ENCODE assay signal across 15 cellular contexts in genomic region chr6:127971386-127971785, GRCh38.
DNase-seq lines count a peak whose midpoint lies in the region; ATAC-seq and TF ChIP-seq lines count a peak whose summit lies in the region.
"Had no signal": no experiment of that assay in that cellular context is flagged by ENCODE, and none has a peak within 500 bp of the region (broad histone marks: within the 10 kb centered on the region; RNA-seq: fewer than 3 reads in every experiment).

No MANE protein-coding gene starts in this region.

- peak overlapping the region; percentile 65 for H3K4me3 Mint-ChIP-seq in Calu3 (ENCODE audit: low read depth, unreplicated experiment)
- peak overlapping the region; percentile 73 for H3K4me3 Mint-ChIP-seq in activated CD4-positive, alpha-beta memory T cell treated with anti-CD3 and anti-CD28 coated beads for 36 hours
- H3K4me3 Mint-ChIP-seq: activated B cell treated with CpG ODN at 0.5 μM for 24 hours had no signal

- WGBS in heart right ventricle, 2 donors, result 94 to 96% methylated on average over 2 of the region's 2 CpGs

- H3K27me3 Mint-ChIP-seq in Calu3 (ENCODE audit: unreplicated experiment), result no peaks in the 10 kb centered on the region
- no peaks in the 10 kb centered on the region for H3K27me3 Mint-ChIP-seq in activated CD4-positive, alpha-beta memory T cell treated with anti-CD3 and anti-CD28 coated beads for 36 hours
- H3K27me3 Mint-ChIP-seq: activated B cell treated with CpG ODN at 0.5 μM for 24 hours had no signal

- peak overlapping the region; percentile 80 for H3K27ac ChIP-seq in epithelial cell of prostate
- H3K27ac ChIP-seq in heart right ventricle, result peak overlapping the region in 1 of 10 donors; percentile 56
- H3K27ac ChIP-seq: esophagus muscularis mucosa had no signal

- H3K4me3 ChIP-seq in heart right ventricle, result peak overlapping the region in 1 of 10 donors; percentile 3
- H3K4me3 ChIP-seq: esophagus muscularis mucosa, transverse colon had no signal

- DNase-seq in Calu3, result no peak
- DNase-seq in activated CD4-positive, alpha-beta memory T cell treated with anti-CD3 and anti-CD28 coated beads for 36 hours, result no peak
- no peak for DNase-seq in epithelial cell of prostate (ENCODE audit: low read depth, low spot score)
- DNase-seq in medulla oblongata (ENCODE audit: extremely low spot score), result no peak
- DNase-seq in NCI-H1048 (lab: John Stamatoyannopoulos, UW), result no peak
- DNase-seq in heart right ventricle, result no peak
- DNase-seq: activated B cell treated with CpG ODN at 0.5 μM for 24 hours, C1 segment of cervical spinal cord, midbrain, NCI-H2081 treated with DMSO at 0.1 percent for 48 hours, NCI-H748 treated with DMSO at 0.1 percent for 48 hours, transverse colon had no signal

- peaks cover 25% of the 10 kb centered on the region for H3K36me3 Mint-ChIP-seq in Calu3 (ENCODE audit: insufficient read depth, unreplicated experiment)
- H3K36me3 Mint-ChIP-seq in activated CD4-positive, alpha-beta memory T cell treated with anti-CD3 and anti-CD28 coated beads for 36 hours, result peaks cover 3% of the 10 kb centered on the region

- no peaks in the 10 kb centered on the region for H3K9me3 ChIP-seq in heart right ventricle
- H3K9me3 ChIP-seq: esophagus muscularis mucosa, transverse colon had no signal

- H3K27me3 ChIP-seq in heart right ventricle, result no peaks in the 10 kb centered on the region
- H3K27me3 ChIP-seq: esophagus muscularis mucosa, transverse colon had no signal

- peaks cover 0 to 94% (median 23%) of the 10 kb centered on the region in 9 donors for H3K36me3 ChIP-seq in heart right ventricle

- BruUV-seq in Calu3 (replicated peaks; lab: Mats Ljungman, UMichigan), result no TSS peak

- ATAC-seq in HG02885 (IDR thresholded peaks at IDR 0.05; ENCODE audit: poor library complexity, unreplicated experiment) (peak; percentile 5), GM21529 (IDR thresholded peaks at IDR 0.05; ENCODE audit: unreplicated experiment) (no peak), heart right ventricle (no peak)

- no peaks in the 10 kb centered on the region for H3K4me1 ChIP-seq in heart right ventricle
- H3K4me1 ChIP-seq: esophagus muscularis mucosa, transverse colon had no signal

- TF ChIP-seq CTCF in Calu3 (IDR thresholded peaks at IDR 0.05; ENCODE audit: unreplicated experiment), result no peak
- TF ChIP-seq CTCF in heart right ventricle (IDR thresholded peaks at IDR 0.05), result no peak

- H3K9me3 Mint-ChIP-seq in Calu3 (ENCODE audit: low read depth, unreplicated experiment), result no peaks in the 10 kb centered on the region
- H3K9me3 Mint-ChIP-seq in activated CD4-positive, alpha-beta memory T cell treated with anti-CD3 and anti-CD28 coated beads for 36 hours, result no peaks in the 10 kb centered on the region

- H3K27ac Mint-ChIP-seq in Calu3 (ENCODE audit: unreplicated experiment), result peak overlapping the region; percentile 94
- peak overlapping the region; percentile 88 for H3K27ac Mint-ChIP-seq in activated CD4-positive, alpha-beta memory T cell treated with anti-CD3 and anti-CD28 coated beads for 36 hours
- H3K27ac Mint-ChIP-seq: activated B cell treated with CpG ODN at 0.5 μM for 24 hours had no signal

- H3K4me1 Mint-ChIP-seq in Calu3 (ENCODE audit: low read depth, unreplicated experiment), result peaks cover 33% of the 10 kb centered on the region
- peaks cover 47% of the 10 kb centered on the region for H3K4me1 Mint-ChIP-seq in activated CD4-positive, alpha-beta memory T cell treated with anti-CD3 and anti-CD28 coated beads for 36 hours (ENCODE audit: low read depth)
- H3K4me1 Mint-ChIP-seq: activated B cell treated with CpG ODN at 0.5 μM for 24 hours had no signal

- intact Hi-C loops in Calu3 (cut with micrococcal nuclease; ENCODE audit: unreplicated experiment) (loop anchor here (5.0 kb wide), 1 partner anchor 234 kb away; no protein-coding TSS in a partner anchor), heart right ventricle (cut with DNase I) (no loop called here)
- intact Hi-C loops in activated CD4-positive, alpha-beta memory T cell treated with anti-CD3 and anti-CD28 coated beads for 36 hours (cut with micrococcal nuclease), result loop anchor here (5.0 to 10.0 kb wide), 3 partner anchors 286 to 686 kb away; no protein-coding TSS in a partner anchor

- CTCF ChIA-PET in Calu3 (lab: Charles Lee), result interaction anchor here (1.5 kb wide), 1 partner anchor 116 kb away, joined by 11 read pairs; no protein-coding TSS in a partner anchor
- CTCF ChIA-PET in activated CD4-positive, alpha-beta memory T cell treated with anti-CD3 and anti-CD28 coated beads for 36 hours (lab: Charles Lee), result interaction anchor here (3.3 kb wide), 1 partner anchor 116 kb away, joined by 22 read pairs; no protein-coding TSS in a partner anchor

- POLR2A ChIA-PET in activated CD4-positive, alpha-beta memory T cell treated with anti-CD3 and anti-CD28 coated beads for 36 hours (lab: Charles Lee), result interaction anchor here (0.6 to 1.0 kb wide), 2 partner anchors 21 to 37 kb away, joined by 3 read pairs; no protein-coding TSS in a partner anchor

Comparison
In these comparisons a context has a peak if more than half of its experiments do, and no peak if none do; other contexts are left out.
1. intact Hi-C loops: an anchor here in Calu3 (5.0 kb wide) and activated CD4-positive, alpha-beta memory T cell treated with anti-CD3 and anti-CD28 coated beads for 36 hours (5.0 to 10.0 kb wide); none called in heart right ventricle.